ENCODE assay signal across 15 cellular contexts in the genomic region with DNA sequence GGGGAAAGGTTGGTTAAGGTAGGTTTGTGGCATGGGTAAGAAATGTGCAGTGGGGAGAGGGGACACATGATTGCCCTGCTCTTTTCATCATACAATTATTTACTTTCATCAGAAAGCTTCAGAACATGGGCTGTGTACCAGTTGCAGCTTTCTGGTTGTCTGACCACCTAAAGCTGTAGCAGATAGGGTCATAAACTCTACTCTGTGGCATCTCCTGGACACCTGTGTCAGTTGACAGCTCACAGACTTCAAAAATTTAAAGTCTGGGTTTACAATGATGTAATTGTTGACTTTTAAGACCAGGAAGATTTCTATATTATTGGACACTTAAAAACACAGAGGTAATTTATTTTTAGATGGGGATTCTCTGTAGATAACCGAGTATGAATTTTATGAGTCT.
DNase-seq lines count a peak whose midpoint lies in the region; ATAC-seq and TF ChIP-seq lines count a peak whose summit lies in the region.
"Had no signal": no experiment of that assay in that cellular context is flagged by ENCODE, and none has a peak within 500 bp of the region (broad histone marks: within the 10 kb centered on the region; RNA-seq: fewer than 3 reads in every experiment).

No MANE protein-coding gene starts in this region.

- no peaks in the 10 kb centered on the region for H3K36me3 ChIP-seq in BLaER1
- H3K36me3 ChIP-seq in smooth muscle cell (ENCODE audit: low read depth), result no peaks in the 10 kb centered on the region

- no peaks in the 10 kb centered on the region for H3K79me2 ChIP-seq in smooth muscle cell (ENCODE audit: low read depth)

- H3K4me3 ChIP-seq in BLaER1 (no peak overlapping the region), smooth muscle cell (no peak overlapping the region), coronary artery (no peak overlapping the region)
- H3K4me3 ChIP-seq: GM23338 had no signal

- H3K27me3 Mint-ChIP-seq in T-helper 17 cell, result no peaks in the 10 kb centered on the region
- H3K27me3 Mint-ChIP-seq: B cell had no signal

- no peaks in the 10 kb centered on the region for H3F3A ChIP-seq in smooth muscle cell (ENCODE audit: low read depth)

- TF ChIP-seq CTCF in GM10266 (IDR thresholded peaks at IDR 0.05; ENCODE audit: control insufficient read depth, insufficient read depth, low read depth, missing control alignments) (no peak), smooth muscle cell (IDR thresholded peaks at IDR 0.05; ENCODE audit: borderline replicate concordance, insufficient read depth, poor library complexity, severe bottlenecking) (no peak), coronary artery (IDR thresholded peaks at IDR 0.05) (no peak)

- H3K4me1 ChIP-seq in BLaER1 (peaks cover 18% of the 10 kb centered on the region), smooth muscle cell (ENCODE audit: low read depth) (no peaks in the 10 kb centered on the region)

- peak; percentile 2 for DNase-seq in GM10266 (ENCODE audit: extremely low spot score)
- peak; percentile 10 for DNase-seq in SK-N-DZ (ENCODE audit: low spot score)
- DNase-seq in smooth muscle cell (lab: John Stamatoyannopoulos, UW; ENCODE audit: unreplicated experiment), result no peak
- no peak for DNase-seq in coronary artery (ENCODE audit: low spot score)
- no peak for DNase-seq in T-helper 17 cell
- DNase-seq: CD8-positive, alpha-beta T cell; COR-L47; DND-41; GDM1; H7 had no signal

- ATAC-seq in GM18517 (IDR thresholded peaks at IDR 0.05; ENCODE audit: unreplicated experiment) (no peak), T-helper 17 cell (no peak)
- ATAC-seq: CD8-positive, alpha-beta T cell; GM23338 had no signal

- H3K27ac ChIP-seq in BLaER1 (no peak overlapping the region), smooth muscle cell (ENCODE audit: low read depth) (no peak overlapping the region), coronary artery (no peak overlapping the region)

- no peaks in the 10 kb centered on the region for H3K4me1 Mint-ChIP-seq in T-helper 17 cell

- H2AFZ ChIP-seq in smooth muscle cell (ENCODE audit: low read depth), result peak overlapping the region; percentile 3

- H3K4me2 ChIP-seq in BLaER1, result peak overlapping the region; percentile 57
- H3K4me2 ChIP-seq in smooth muscle cell, result no peak overlapping the region
- H3K4me2 ChIP-seq: GM23338 had no signal

- no peak overlapping the region for H3K9ac ChIP-seq in BLaER1
- no peak overlapping the region for H3K9ac ChIP-seq in smooth muscle cell (ENCODE audit: low read depth)

- H3K27me3 ChIP-seq in BLaER1 (no peaks in the 10 kb centered on the region), smooth muscle cell (ENCODE audit: low read depth) (no peaks in the 10 kb centered on the region)

- no peaks in the 10 kb centered on the region for H3K36me3 Mint-ChIP-seq in T-helper 17 cell (ENCODE audit: low read depth)
- H3K36me3 Mint-ChIP-seq: CD14-positive monocyte; CD8-positive, alpha-beta T cell had no signal

- no peak overlapping the region for H3K27ac Mint-ChIP-seq in T-helper 17 cell
- H3K27ac Mint-ChIP-seq: B cell; CD14-positive monocyte; CD8-positive, alpha-beta T cell; GM23338 had no signal

- H4K20me1 ChIP-seq in BLaER1 (no peaks in the 10 kb centered on the region), smooth muscle cell (ENCODE audit: low read depth) (no peaks in the 10 kb centered on the region)

- H3K9me3 ChIP-seq in BLaER1 (no peaks in the 10 kb centered on the region), smooth muscle cell (replicated peaks; ENCODE audit: low read depth) (no peaks in the 10 kb centered on the region), T-helper 17 cell (ENCODE audit: control insufficient read depth, low read length, poor library complexity, severe bottlenecking) (no peaks in the 10 kb centered on the region)

- WGBS in smooth muscle cell (ENCODE audit: low lambda C conversion rate), result 11% methylated on average over 1 of the region's 1 CpG

- H3K4me3 Mint-ChIP-seq in T-helper 17 cell, result no peak overlapping the region
- H3K4me3 Mint-ChIP-seq: B cell; CD14-positive monocyte; CD8-positive, alpha-beta T cell; GM23338 had no signal

Comparison
In these comparisons a context has a peak if more than half of its experiments do, and no peak if none do; other contexts are left out.
1. DNase-seq: peak in GM10266 (single experiment) and SK-N-DZ (single experiment); none in smooth muscle cell (single experiment), coronary artery (single experiment) and T-helper 17 cell (0 of 3).